ENCODE assay signal across 1 cellular context in the genomic region with DNA sequence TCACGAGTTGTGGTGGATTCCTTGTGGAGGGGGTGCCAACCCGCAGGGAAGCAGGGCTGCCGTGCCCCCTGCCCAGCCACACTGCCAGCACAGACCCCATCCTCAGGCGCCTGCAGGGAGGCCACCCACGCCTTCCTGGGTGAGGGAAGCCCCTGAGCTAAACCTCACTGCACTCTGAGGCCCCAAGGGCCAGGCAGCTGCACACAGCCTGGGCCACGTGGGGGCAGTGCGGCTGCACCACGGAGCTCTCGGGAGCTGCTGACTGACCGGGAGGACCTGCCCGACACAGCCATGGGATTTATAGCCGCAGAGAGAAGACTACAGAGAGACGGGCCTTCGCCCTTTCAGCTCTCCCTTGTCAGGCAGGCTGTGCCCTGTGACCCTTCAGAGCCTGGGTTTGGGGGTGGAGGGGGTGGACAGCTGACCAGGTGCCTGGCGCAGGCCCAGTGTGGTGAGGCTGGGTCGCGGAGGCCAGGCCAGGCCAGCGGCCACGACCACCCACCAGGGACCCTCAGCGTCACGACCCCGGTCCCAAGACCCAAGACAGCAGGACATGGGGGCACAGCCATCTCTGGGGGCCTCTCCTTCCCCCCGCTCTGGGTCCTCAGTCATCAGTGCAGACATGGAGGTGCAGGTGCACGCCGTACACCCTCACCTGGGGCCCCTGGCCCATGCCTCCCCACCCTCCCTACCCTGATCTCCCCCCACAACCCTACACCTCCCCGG.
TF ChIP-seq lines count a peak whose summit lies in the region.

No MANE protein-coding gene starts in this region.

TF ChIP-seq in A549, 52 proteins besides CTCF, POLR2A, EP300 and RAD21 (continued from another document):
- TF ChIP-seq, protein P1, sequence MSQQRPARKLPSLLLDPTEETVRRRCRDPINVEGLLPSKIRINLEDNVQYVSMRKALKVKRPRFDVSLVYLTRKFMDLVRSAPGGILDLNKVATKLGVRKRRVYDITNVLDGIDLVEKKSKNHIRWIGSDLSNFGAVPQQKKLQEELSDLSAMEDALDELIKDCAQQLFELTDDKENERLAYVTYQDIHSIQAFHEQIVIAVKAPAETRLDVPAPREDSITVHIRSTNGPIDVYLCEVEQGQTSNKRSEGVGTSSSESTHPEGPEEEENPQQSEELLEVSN (IDR thresholded peaks at IDR 0.05; ENCODE audit: borderline replicate concordance, low read depth), result no peak
- TF ChIP-seq, protein P2, sequence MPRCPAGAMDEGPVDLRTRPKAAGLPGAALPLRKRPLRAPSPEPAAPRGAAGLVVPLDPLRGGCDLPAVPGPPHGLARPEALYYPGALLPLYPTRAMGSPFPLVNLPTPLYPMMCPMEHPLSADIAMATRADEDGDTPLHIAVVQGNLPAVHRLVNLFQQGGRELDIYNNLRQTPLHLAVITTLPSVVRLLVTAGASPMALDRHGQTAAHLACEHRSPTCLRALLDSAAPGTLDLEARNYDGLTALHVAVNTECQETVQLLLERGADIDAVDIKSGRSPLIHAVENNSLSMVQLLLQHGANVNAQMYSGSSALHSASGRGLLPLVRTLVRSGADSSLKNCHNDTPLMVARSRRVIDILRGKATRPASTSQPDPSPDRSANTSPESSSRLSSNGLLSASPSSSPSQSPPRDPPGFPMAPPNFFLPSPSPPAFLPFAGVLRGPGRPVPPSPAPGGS (IDR thresholded peaks at IDR 0.05), result no peak
- TF ChIP-seq, protein P3, sequence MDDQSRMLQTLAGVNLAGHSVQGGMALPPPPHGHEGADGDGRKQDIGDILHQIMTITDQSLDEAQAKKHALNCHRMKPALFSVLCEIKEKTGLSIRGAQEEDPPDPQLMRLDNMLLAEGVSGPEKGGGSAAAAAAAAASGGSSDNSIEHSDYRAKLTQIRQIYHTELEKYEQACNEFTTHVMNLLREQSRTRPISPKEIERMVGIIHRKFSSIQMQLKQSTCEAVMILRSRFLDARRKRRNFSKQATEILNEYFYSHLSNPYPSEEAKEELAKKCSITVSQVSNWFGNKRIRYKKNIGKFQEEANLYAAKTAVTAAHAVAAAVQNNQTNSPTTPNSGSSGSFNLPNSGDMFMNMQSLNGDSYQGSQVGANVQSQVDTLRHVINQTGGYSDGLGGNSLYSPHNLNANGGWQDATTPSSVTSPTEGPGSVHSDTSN (IDR thresholded peaks at IDR 0.05), result 0 out of 2 replicates have a peak, but pooled peaks have one; percentile 16
- TF ChIP-seq POLR2AphosphoS2 (conservative IDR thresholded peaks at IDR 0.05; ENCODE audit: low read length), result no peak
